35 cellular contexts compared by ENCODE assay signal in genomic region chr3:181693280-181693679, GRCh38. TPM values are rescaled to one million over a fixed set of nuclear protein-coding genes. Genes with fewer than 3 reads are reported as not detected.
"Had no signal": no experiment of that assay in that cellular context is flagged by ENCODE, and none has a peak within 500 bp of the region (broad histone marks: within the 10 kb centered on the region; RNA-seq: fewer than 3 reads in every experiment).

No MANE protein-coding gene starts in this region.

- DNase-seq: cortex of kidney; effector CD4-positive, alpha-beta T cell; heart left ventricle; hippocampal formation; immature natural killer cell; mesenchymal stem cell; mucosa of descending colon; naive B cell; stimulated activated CD4-positive, alpha-beta T cell treated with anti-CD3 and anti-CD28 coated beads, Interleukin-12 subunit alpha, Interleukin-12 subunit beta, amount 100 ng/mL, for 4 hours; stimulated activated CD4-positive, alpha-beta T cell treated with anti-CD3 and anti-CD28 coated beads, Interleukin-1b, Interleukin-23, amount 100 ng/mL, for 48 hours; stimulated activated CD4-positive, alpha-beta T cell treated with anti-CD3 and anti-CD28 coated beads, Interleukin-4, amount 100 ng/mL, for 1 hour; stimulated activated CD8-positive, alpha-beta memory T cell treated with anti-CD3 and anti-CD28 coated beads, Interleukin-4, amount 100 ng/mL, for 48 hours; stimulated activated naive CD4-positive, alpha-beta T cell; stimulated activated naive CD8-positive, alpha-beta T cell treated with anti-CD3 and anti-CD28 coated beads, Interleukin-15, amount 100 ng/mL, for 72 hours; upper lobe of left lung had no signal

- H3K79me2 ChIP-seq: parathyroid adenoma had no signal

- H3K4me1 ChIP-seq: parathyroid adenoma had no signal

- H3K36me3 ChIP-seq: heart left ventricle, prostate gland, right atrium auricular region, thoracic aorta, tibial nerve, upper lobe of left lung had no signal

- H3K9ac ChIP-seq: parathyroid adenoma had no signal

- H3K4me3 ChIP-seq: heart left ventricle, lung, mucosa of descending colon, prostate gland, right atrium auricular region, smooth muscle cell, thoracic aorta, tibial nerve, upper lobe of left lung had no signal

- H3K4me2 ChIP-seq: smooth muscle cell had no signal

- H3K9me3 ChIP-seq: heart left ventricle, mucosa of descending colon, prostate gland, right atrium auricular region, thoracic aorta, tibial nerve, upper lobe of left lung had no signal

- H3K4me1 Mint-ChIP-seq: immature natural killer cell, mesothelial cell of epicardium had no signal

- H3K4me3 Mint-ChIP-seq: immature natural killer cell; mesothelial cell of epicardium; naive B cell; natural killer cell treated with Interleukin-12 subunit alpha and Interleukin-12 subunit beta and Interleukin-15 and Interleukin-18, amount 100 ng/mL, for 72 hours; neural crest cell; stimulated activated naive CD8-positive, alpha-beta T cell treated with anti-CD3 and anti-CD28 coated beads, Interleukin-15, amount 100 ng/mL, for 72 hours had no signal

- H3K36me3 Mint-ChIP-seq: mesothelial cell of epicardium; natural killer cell treated with Interleukin-12 subunit alpha and Interleukin-12 subunit beta and Interleukin-15 and Interleukin-18, amount 100 ng/mL, for 72 hours had no signal

- H3K9me3 Mint-ChIP-seq: mesothelial cell of epicardium, neural crest cell had no signal

- ATAC-seq: heart left ventricle; left lobe of liver; mucosa of descending colon; natural killer cell treated with Interleukin-12 subunit alpha and Interleukin-12 subunit beta and Interleukin-15 and Interleukin-18, amount 100 ng/mL, for 72 hours; sciatic nerve; stimulated activated naive CD8-positive, alpha-beta T cell treated with anti-CD3 and anti-CD28 coated beads, Interleukin-15, amount 100 ng/mL, for 72 hours had no signal

- FAIRE-seq: frontal cortex, keratinocyte, urothelium cell line had no signal

- H2AFZ ChIP-seq: parathyroid adenoma had no signal

- H3K27ac ChIP-seq: heart left ventricle, parathyroid adenoma, prostate gland, right atrium auricular region, thoracic aorta, upper lobe of left lung had no signal

- H3K27ac Mint-ChIP-seq: immature natural killer cell; mesothelial cell of epicardium; naive B cell; natural killer cell treated with Interleukin-12 subunit alpha and Interleukin-12 subunit beta and Interleukin-15 and Interleukin-18, amount 100 ng/mL, for 72 hours; stimulated activated naive CD8-positive, alpha-beta T cell treated with anti-CD3 and anti-CD28 coated beads, Interleukin-15, amount 100 ng/mL, for 72 hours had no signal

RNA-seq across cellular contexts. Expression of gene SOX2, which starts 18.4 kb away (rescaled TPM):
- total RNA-seq: dermis microvascular lymphatic vessel endothelial cell; fibroblast of villous mesenchyme; glomerular endothelial cell; liver; mesothelial cell of epicardium; natural killer cell treated with Interleukin-12 subunit alpha and Interleukin-12 subunit beta and Interleukin-15 and Interleukin-18, amount 100 ng/mL, for 72 hours; osteoblast; smooth muscle cell had no signal
- polyA plus RNA-seq: immature natural killer cell, keratinocyte, smooth muscle cell had no signal
